In genomic region chr6:111259089-111259831, GRCh38 we compare ENCODE assay signal across 1 cellular context.
TF ChIP-seq lines count a peak whose summit lies in the region.

No MANE protein-coding gene starts in this region.

TF ChIP-seq in K562, 482 proteins besides CTCF, POLR2A, EP300 and RAD21 (continued from another document and continues in another):
- TF ChIP-seq ZBTB7A (IDR thresholded peaks at IDR 0.05; ENCODE audit: borderline replicate concordance, control insufficient read depth, low read depth, low read length): peak; percentile 86; the same call in 1 of the 2 replicates
- no peak for TF ChIP-seq ADNP (tag; IDR thresholded peaks at IDR 0.05)
- peak; percentile 96 for TF ChIP-seq SMC3 (conservative IDR thresholded peaks at IDR 0.05; ENCODE audit: insufficient read depth, low read depth, low read length)
- TF ChIP-seq FOXP4 (CRISPR knock-in tag; IDR thresholded peaks at IDR 0.05; ENCODE audit: borderline replicate concordance): peak; percentile 82; the same call in 1 of the 2 replicates
- no peak for TF ChIP-seq CBFA2T3 (IDR thresholded peaks at IDR 0.05)
- TF ChIP-seq ELK1 (CRISPR knock-in tag; IDR thresholded peaks at IDR 0.05): no peak
- TF ChIP-seq SMAD2 (IDR thresholded peaks at IDR 0.05; ENCODE audit: low read depth, low read length): no peak
- peak; percentile 39 to 84; a peak in 3 of 4 replicates for TF ChIP-seq SIN3A (IDR thresholded peaks at IDR 0.05; ENCODE audit: borderline replicate concordance in 2 of 2, control insufficient read depth in 1 of 2, low read depth in 2 of 2, low read length in 2 of 2)
- TF ChIP-seq KAT7 (CRISPR knock-in tag; IDR thresholded peaks at IDR 0.05; ENCODE audit: borderline replicate concordance): peak; percentile 55; the same call in 1 of the 2 replicates
- TF ChIP-seq HBP1 (CRISPR knock-in tag; IDR thresholded peaks at IDR 0.05): no peak
- no peak for TF ChIP-seq CCAR2 (IDR thresholded peaks at IDR 0.05; ENCODE audit: low read depth, low read length)
- no peak for TF ChIP-seq SIX5 (IDR thresholded peaks at IDR 0.05; ENCODE audit: borderline replicate concordance in 1 of 2, insufficient read depth in 1 of 2, low read depth in 1 of 2, low read length in 2 of 2)
- peak; percentile 92 for TF ChIP-seq GTF2E2 (tag; IDR thresholded peaks at IDR 0.05)
- peak; percentile 72 for TF ChIP-seq XRCC5 (IDR thresholded peaks at IDR 0.05; ENCODE audit: low read depth, low read length)
- TF ChIP-seq CHD7 (IDR thresholded peaks at IDR 0.05; ENCODE audit: low read depth, low read length): no peak
- 0 out of 2 replicates have a peak, but pooled peaks have one; percentile 8 for TF ChIP-seq NFIX (CRISPR knock-in tag; IDR thresholded peaks at IDR 0.05; ENCODE audit: low read depth)
- TF ChIP-seq SRSF3 (IDR thresholded peaks at IDR 0.05; ENCODE audit: insufficient read depth, low read length): no peak
- TF ChIP-seq MTA2 (IDR thresholded peaks at IDR 0.05; ENCODE audit: low read depth): no peak
- peak; percentile 69 for TF ChIP-seq SOX6 (IDR thresholded peaks at IDR 0.05)
- TF ChIP-seq SAFB2 (IDR thresholded peaks at IDR 0.05; ENCODE audit: borderline replicate concordance, low read depth, low read length, severe bottlenecking): no peak
- TF ChIP-seq CBX3 (IDR thresholded peaks at IDR 0.05; ENCODE audit: borderline replicate concordance in 1 of 2, low read length in 2 of 2): peak in 1 of 2 experiments; percentile 69; a peak in 1 of 3 replicates
- TF ChIP-seq ZNF140 (CRISPR knock-in tag; IDR thresholded peaks at IDR 0.05): no peak
- TF ChIP-seq NR1H2 (CRISPR knock-in tag; IDR thresholded peaks at IDR 0.05): no peak
- no peak for TF ChIP-seq SAFB (IDR thresholded peaks at IDR 0.05; ENCODE audit: borderline replicate concordance, low read depth, low read length)
- TF ChIP-seq TAF15 (IDR thresholded peaks at IDR 0.05; ENCODE audit: low read depth, low read length): no peak
- TF ChIP-seq GTF3C2 (IDR thresholded peaks at IDR 0.05; ENCODE audit: borderline replicate concordance, extremely low read depth, insufficient read length): peak; percentile 28
- TF ChIP-seq RREB1 (CRISPR knock-in tag; IDR thresholded peaks at IDR 0.05): no peak
- TF ChIP-seq E2F3 (CRISPR knock-in tag; IDR thresholded peaks at IDR 0.05): no peak
